Comparison of ENCODE assay signal across 17 cellular contexts in the genomic region with DNA sequence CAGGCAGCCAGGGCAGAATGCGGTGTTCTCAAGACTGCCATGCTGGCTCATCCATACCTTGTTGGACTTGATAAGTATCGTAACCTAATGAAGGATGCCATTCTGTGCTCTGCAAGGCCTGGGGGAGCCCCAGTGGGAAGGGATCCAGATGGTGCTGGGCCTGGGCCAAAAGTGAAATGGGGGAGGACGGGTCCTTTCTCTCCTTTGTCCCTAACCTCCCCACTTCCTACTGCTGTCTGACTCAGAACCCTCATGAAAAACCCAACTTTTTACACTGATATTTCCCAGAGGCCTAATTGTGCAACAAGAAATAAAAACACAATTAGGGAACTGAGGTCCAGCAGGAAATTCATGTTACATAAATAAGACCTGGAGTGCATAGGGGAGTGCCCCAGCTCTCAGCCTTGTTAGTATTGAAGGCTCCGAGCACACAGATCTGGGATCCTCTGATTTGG.
DNase-seq lines count a peak whose midpoint lies in the region; TF ChIP-seq lines count a peak whose summit lies in the region.
"Had no signal": no experiment of that assay in that cellular context is flagged by ENCODE, and none has a peak within 500 bp of the region (broad histone marks: within the 10 kb centered on the region; RNA-seq: fewer than 3 reads in every experiment).

No MANE protein-coding gene starts in this region.

- H3K27me3 ChIP-seq in ascending aorta (no peaks in the 10 kb centered on the region), transverse colon (no peaks in the 10 kb centered on the region)
- H3K27me3 ChIP-seq: right lobe of liver, stomach had no signal

- no peaks in the 10 kb centered on the region for H3K36me3 ChIP-seq in ascending aorta
- no peaks in the 10 kb centered on the region for H3K36me3 ChIP-seq in transverse colon
- H3K36me3 ChIP-seq: right lobe of liver, stomach had no signal

- TF ChIP-seq POLR2A in transverse colon (IDR thresholded peaks at IDR 0.05) = no peak

- no peak for TF ChIP-seq EP300 in transverse colon (IDR thresholded peaks at IDR 0.05; ENCODE audit: low read depth)

- H3K4me3 ChIP-seq in ascending aorta (no peak overlapping the region), fibroblast of villous mesenchyme (ENCODE audit: low read depth, low read length) (no peak overlapping the region), transverse colon (no peak overlapping the region)
- H3K4me3 ChIP-seq: right lobe of liver, stomach had no signal

- H3K9me3 ChIP-seq in ascending aorta (peaks cover 0 to 8% of the 10 kb centered on the region in 2 donors), transverse colon (no peaks in the 10 kb centered on the region)
- H3K9me3 ChIP-seq: right lobe of liver had no signal

- WGBS in transverse colon (ENCODE audit: low coverage in 1 of 2), 2 donors = 80 to 89% methylated on average over 4 of the region's 4 CpGs

- intact Hi-C loops in ascending aorta (cut with DNase I) (no loop called here), transverse colon (cut with DNase I; ENCODE audit: low total_unique reads) (no loop called here)

- DNase-seq in MV-4-11 (lab: John Stamatoyannopoulos, UW) (peak; percentile 62), ascending aorta (ENCODE audit: low spot score in 2 of 2) (no peak), fibroblast of villous mesenchyme (ENCODE audit: low read depth) (peak; percentile 82), transverse colon (no peak), NAMALWA (ENCODE audit: low spot score) (no peak), islet precursor cell (no peak)
- DNase-seq in activated CD4-positive, alpha-beta T cell treated with anti-CD3 and anti-CD28 coated beads, Interleukin-2, amount 50 U/mL, for 1 hour = no peak
- DNase-seq: activated CD4-positive, alpha-beta T cell treated with anti-CD3 and anti-CD28 coated beads for 4 hours; activated naive CD4-positive, alpha-beta T cell treated with Interleukin-2 at 50 U/mL for 16 hours; AML-193; Calu3; NCI-H1105 treated with DMSO at 0.1 percent for 48 hours; NCI-H2171; NCI-H774; right lobe of liver; stomach had no signal

- H3K4me1 ChIP-seq in ascending aorta = peaks cover 0 to 3% of the 10 kb centered on the region in 2 donors
- no peaks in the 10 kb centered on the region for H3K4me1 ChIP-seq in transverse colon

- no peak for TF ChIP-seq CTCF in ascending aorta (IDR thresholded peaks at IDR 0.05)
- TF ChIP-seq CTCF in fibroblast of villous mesenchyme (IDR thresholded peaks at IDR 0.05; ENCODE audit: insufficient read depth, low read depth, low read length) = no peak
- TF ChIP-seq CTCF in transverse colon (IDR thresholded peaks at IDR 0.05) = no peak

- in situ Hi-C loops in transverse colon (cut with MboI; ENCODE audit: low pct_ligation_motif_present in 1 of 4, low pct_unique_long_range_greater_than_20kb in 1 of 4, low sequenced_read_pairs in 3 of 4) = no loop called here

- H3K27ac ChIP-seq in ascending aorta (peak overlapping the region; percentile 12 to 30), transverse colon (peak overlapping the region; percentile 43 to 73 (median 66))
- H3K27ac ChIP-seq: HL-60, right lobe of liver had no signal

Comparison
In these comparisons a context has a peak if more than half of its experiments do, and no peak if none do; other contexts are left out.
1. DNase-seq: peak in MV-4-11 (single experiment) and fibroblast of villous mesenchyme (single experiment); none in ascending aorta (0 of 2), transverse colon (single experiment), activated CD4-positive, alpha-beta T cell treated with anti-CD3 and anti-CD28 coated beads, Interleukin-2, amount 50 U/mL, for 1 hour (single experiment), NAMALWA (single experiment) and islet precursor cell (single experiment).